Comparison of ENCODE assay signal across 20 cellular contexts in the genomic region with DNA sequence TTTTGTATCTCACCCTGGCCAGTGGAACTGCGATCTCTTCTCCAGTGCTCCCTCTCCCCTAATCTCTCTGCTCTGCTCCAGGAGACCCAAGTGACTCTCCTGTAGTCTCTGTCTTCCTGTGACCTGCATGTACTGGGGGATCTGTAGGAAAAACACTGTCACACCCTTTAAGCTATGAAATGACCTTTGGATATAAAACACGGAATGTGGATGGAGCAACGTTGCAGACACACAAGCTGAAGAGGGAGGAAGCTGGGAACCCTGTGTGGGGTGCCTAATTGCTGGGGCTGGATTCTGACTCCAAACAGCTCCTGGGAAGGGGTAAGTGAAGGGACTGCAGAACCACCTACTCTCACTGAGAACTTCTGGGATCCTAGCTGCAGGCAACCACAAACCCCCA.
"Had no signal": no experiment of that assay in that cellular context is flagged by ENCODE, and none has a peak within 500 bp of the region (broad histone marks: within the 10 kb centered on the region; RNA-seq: fewer than 3 reads in every experiment).

No MANE protein-coding gene starts in this region.

- H3K4me1 Mint-ChIP-seq: mesothelial cell of epicardium; naive thymus-derived CD4-positive, alpha-beta T cell had no signal

- H3K36me3 Mint-ChIP-seq: mesothelial cell of epicardium; natural killer cell treated with Interleukin-12 subunit alpha and Interleukin-12 subunit beta and Interleukin-15 and Interleukin-18, amount 100 ng/mL, for 72 hours had no signal

- H3K4me1 ChIP-seq: heart left ventricle, left lung, lower lobe of right lung, right atrium auricular region, right lobe of liver, tibial nerve, uterus had no signal

- H3K4me3 Mint-ChIP-seq: mesothelial cell of epicardium; naive thymus-derived CD4-positive, alpha-beta T cell; natural killer cell treated with Interleukin-12 subunit alpha and Interleukin-12 subunit beta and Interleukin-15 and Interleukin-18, amount 100 ng/mL, for 72 hours; stimulated activated naive CD8-positive, alpha-beta T cell treated with anti-CD3 and anti-CD28 coated beads, Interleukin-15, Interleukin-2, amounts not matched to agents 100 ng/mL and 50 ng/mL, for 24 hours; type B pancreatic cell had no signal

- DNase-seq: lower lobe of right lung; mesendoderm; naive thymus-derived CD4-positive, alpha-beta T cell; ovary; right lobe of liver; stimulated activated CD4-positive, alpha-beta T cell treated with anti-CD3 and anti-CD28 coated beads, Interleukin-12 subunit alpha, Interleukin-12 subunit beta, amount 100 ng/mL, for 4 hours; stimulated activated CD4-positive, alpha-beta T cell treated with anti-CD3 and anti-CD28 coated beads, Interleukin-15, amount 100 ng/mL, for 24 hours; stimulated activated CD4-positive, alpha-beta T cell treated with anti-CD3 and anti-CD28 coated beads, Interleukin-2, amount 100 ng/mL, for 24 hours; stimulated activated CD4-positive, alpha-beta T cell treated with anti-CD3 and anti-CD28 coated beads, Interleukin-4, amount 100 ng/mL, for 1 hour; stimulated activated naive CD4-positive, alpha-beta T cell; uterus had no signal

- ATAC-seq: heart left ventricle; naive thymus-derived CD4-positive, alpha-beta T cell had no signal

- H3K9me3 Mint-ChIP-seq: natural killer cell treated with Interleukin-12 subunit alpha and Interleukin-12 subunit beta and Interleukin-15 and Interleukin-18, amount 100 ng/mL, for 72 hours; stimulated activated naive CD8-positive, alpha-beta T cell treated with anti-CD3 and anti-CD28 coated beads, Interleukin-15, Interleukin-2, amounts not matched to agents 100 ng/mL and 50 ng/mL, for 24 hours; type B pancreatic cell had no signal

- H3K27ac Mint-ChIP-seq: mesothelial cell of epicardium; naive thymus-derived CD4-positive, alpha-beta T cell; natural killer cell treated with Interleukin-12 subunit alpha and Interleukin-12 subunit beta and Interleukin-15 and Interleukin-18, amount 100 ng/mL, for 72 hours; progenitor cell of endocrine pancreas; stimulated activated naive CD8-positive, alpha-beta T cell treated with anti-CD3 and anti-CD28 coated beads, Interleukin-15, Interleukin-2, amounts not matched to agents 100 ng/mL and 50 ng/mL, for 24 hours; type B pancreatic cell had no signal

- H3K9me3 ChIP-seq: heart left ventricle, left lung, lower lobe of right lung, ovary, right atrium auricular region, right lobe of liver, tibial nerve, uterus had no signal

- H3K36me3 ChIP-seq: heart left ventricle, left lung, lower lobe of right lung, ovary, right atrium auricular region, right lobe of liver, tibial nerve, uterus had no signal

- H3K4me3 ChIP-seq: heart left ventricle, left lung, lower lobe of right lung, ovary, right atrium auricular region, right lobe of liver, tibial nerve, uterus had no signal

- H3K27me3 ChIP-seq: heart left ventricle, left lung, ovary, right atrium auricular region, right lobe of liver, tibial nerve, uterus had no signal

- H3K27ac ChIP-seq: heart left ventricle, left lung, lower lobe of right lung, ovary, right atrium auricular region, right lobe of liver, tibial nerve, uterus had no signal
